8 cellular contexts compared by ENCODE assay signal in the genomic region with DNA sequence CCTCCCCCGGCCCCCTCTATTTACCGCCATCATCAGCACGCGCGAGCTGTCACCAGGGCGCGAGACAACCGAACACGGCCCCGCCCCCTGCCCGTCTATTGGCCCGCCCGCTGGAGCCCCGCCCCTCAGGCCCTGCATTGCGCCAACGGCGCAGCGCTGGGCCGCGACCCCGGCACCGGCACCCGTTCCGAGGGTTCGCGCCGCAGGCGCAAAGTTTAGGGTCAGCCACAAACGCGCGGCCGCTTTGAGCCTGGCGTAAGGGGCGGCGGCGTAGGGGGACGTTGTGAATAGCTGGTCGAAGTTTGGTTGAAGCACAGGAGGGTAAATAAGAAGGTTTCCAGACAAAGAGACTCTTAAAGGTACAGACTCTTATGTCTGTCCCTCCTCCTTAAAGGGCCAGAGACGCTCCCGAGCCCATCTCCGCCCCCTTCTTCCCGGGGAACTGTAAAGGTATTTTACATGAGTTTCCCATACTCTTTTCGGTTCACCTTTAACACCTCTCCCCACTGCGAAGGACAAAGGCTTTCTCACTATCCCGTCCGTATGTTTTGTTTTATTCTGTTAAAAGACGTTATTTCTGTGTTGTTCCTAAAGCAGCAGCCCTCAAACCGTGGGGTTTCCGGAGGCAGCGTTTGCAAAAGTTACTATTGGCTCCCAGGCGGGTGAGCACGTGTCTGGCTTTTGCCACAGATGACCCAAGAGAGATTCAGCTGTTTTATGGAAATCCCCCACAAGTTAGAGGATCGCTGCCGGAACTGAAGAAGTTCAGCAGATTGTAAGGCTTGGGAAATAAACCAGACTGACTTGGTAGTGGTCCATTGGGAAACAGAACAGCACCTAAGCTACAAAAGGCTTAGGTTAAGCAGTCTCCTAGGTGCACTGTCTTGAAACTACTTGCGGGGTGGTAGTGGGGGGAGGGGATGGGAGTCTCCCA. TPM values are rescaled to one million over a fixed set of nuclear protein-coding genes. Genes with fewer than 3 reads are reported as not detected.
DNase-seq lines count a peak whose midpoint lies in the region; ATAC-seq and TF ChIP-seq lines count a peak whose summit lies in the region.

A gene (minus strand): TSS at position 76 of the 934 bp plus-strand sequence. CDS start 88,392 bp downstream, outside the sequence.

- ATAC-seq in omental fat pad (ENCODE audit: low FRiP score): peak; percentile 98

- WGBS in testis, 2 donors: 0 to 2% methylated on average over 28 to 51 of the region's 55 CpGs

- no peak for TF ChIP-seq CTCF in HFF-Myc (IDR thresholded peaks at IDR 0.05; ENCODE audit: low read depth, low read length, missing control alignments)
- TF ChIP-seq CTCF in omental fat pad (IDR thresholded peaks at IDR 0.05): no peak
- no peak for TF ChIP-seq CTCF in testis (IDR thresholded peaks at IDR 0.05)

- peak; percentile 52 for DNase-seq in GM04504 (ENCODE audit: low read depth)
- DNase-seq in HFF-Myc (ENCODE audit: extremely low read depth, low read depth): no peak
- DNase-seq in MV-4-11 (lab: John Stamatoyannopoulos, UW): peak; percentile 85
- DNase-seq in SJCRH30: peak; percentile 91 to 92
- DNase-seq in activated naive CD4-positive, alpha-beta T cell treated with Interleukin-2 at 50 U/mL for 16 hours: peak; percentile 92
- peak; percentile 62 for DNase-seq in glomerular endothelial cell (ENCODE audit: extremely low read depth, low read depth, low spot score)
- DNase-seq in omental fat pad (ENCODE audit: low spot score): peak; percentile 92
- peak; percentile 95 for DNase-seq in testis

- no peaks in the 10 kb centered on the region for H3K36me3 ChIP-seq in SJCRH30
- no peaks in the 10 kb centered on the region for H3K36me3 ChIP-seq in testis (ENCODE audit: low read depth, missing control alignments)

- TF ChIP-seq POLR2A in testis (IDR thresholded peaks at IDR 0.05): no peak

- H3K4me3 ChIP-seq in HFF-Myc (replicated peaks; ENCODE audit: low read depth, low read length): peak within 1 kb of the TSS; percentile 63
- peak within 1 kb of the TSS; percentile 78 for H3K4me3 ChIP-seq in SJCRH30
- peak within 1 kb of the TSS; percentile 58 to 79 for H3K4me3 ChIP-seq in testis

- intact Hi-C loops in testis (cut with DNase I; ENCODE audit: low total_unique reads): no loop called here

- H3K27me3 ChIP-seq in SJCRH30 (no peaks in the 10 kb centered on the region), testis (no peaks in the 10 kb centered on the region)

- H3K4me1 ChIP-seq in SJCRH30: peaks cover 4% of the 10 kb centered on the region; the same call in 1 of the 2 replicates
- H3K4me1 ChIP-seq in testis: peaks cover 6% of the 10 kb centered on the region

- H3K27ac ChIP-seq in SJCRH30: peak within 1 kb of the TSS; percentile 68
- peak within 1 kb of the TSS; percentile 57 to 69 for H3K27ac ChIP-seq in testis

- H3K9me3 ChIP-seq in SJCRH30 (replicated peaks) (no peaks in the 10 kb centered on the region), testis (no peaks in the 10 kb centered on the region)

RNA-seq across cellular contexts. Expression of the gene that starts here (rescaled TPM):
- 6.4 and 7.3 TPM in 2 replicates for total RNA-seq in SJCRH30 (2014; rRNA removed; shearing (Covaris generic))
- 1.8 and 4.1 TPM in 2 replicates for total RNA-seq in glomerular endothelial cell
- total RNA-seq in omental fat pad: 1 to 10 TPM; 2.3 to 3.8 (median 3.1) TPM
- total RNA-seq in testis: 10 to 100 TPM; 19.7 to 26.3 TPM
- 9.3 TPM for polyA plus RNA-seq in testis (ENCODE audit: insufficient read depth, low read depth, low replicate concordance)
